In genomic region chr1:177080564-177080963, GRCh38 we compare ENCODE assay signal across 19 cellular contexts.
"Had no signal": no experiment of that assay in that cellular context is flagged by ENCODE, and none has a peak within 500 bp of the region (broad histone marks: within the 10 kb centered on the region; RNA-seq: fewer than 3 reads in every experiment).

No MANE protein-coding gene starts in this region.

- H3K9me3 ChIP-seq: colonic mucosa, tibial artery, upper lobe of left lung, uterus had no signal

- H3K27ac ChIP-seq: colonic mucosa, foreskin keratinocyte, tibial artery, upper lobe of left lung, uterus had no signal

- H3K27me3 ChIP-seq: colonic mucosa, foreskin keratinocyte, tibial artery, upper lobe of left lung, uterus had no signal

- DNase-seq: colonic mucosa; dermis blood vessel endothelial cell; effector CD4-positive, alpha-beta T cell; endodermal cell; erythroblast; foreskin keratinocyte; kidney glomerular epithelial cell; mammary epithelial cell; natural killer cell; right cardiac atrium; stimulated activated CD4-positive, alpha-beta T cell treated with anti-CD3 and anti-CD28 coated beads, Interleukin-4, amount 100 ng/mL, for 1 hour; stimulated activated CD8-positive, alpha-beta memory T cell treated with anti-CD3 and anti-CD28 coated beads, Interleukin-4, amount 100 ng/mL, for 48 hours; stimulated activated naive CD8-positive, alpha-beta T cell treated with anti-CD3 and anti-CD28 coated beads, Interleukin-15, Interleukin-2, amounts not matched to agents 100 U/mL and 50 U/mL, for 24 hours; tibial artery; upper lobe of left lung; uterus had no signal

- ATAC-seq: foreskin keratinocyte; left lobe of liver; right cardiac atrium; stimulated activated effector memory CD8-positive, alpha-beta T cell treated with anti-CD3 and anti-CD28 coated beads, Interleukin-12 subunit alpha, Interleukin-12 subunit beta, amount 100 ng/mL, for 72 hours; stimulated activated naive CD8-positive, alpha-beta T cell treated with anti-CD3 and anti-CD28 coated beads, Interleukin-15, Interleukin-2, amounts not matched to agents 100 U/mL and 50 U/mL, for 24 hours had no signal

- H3K4me1 ChIP-seq: colonic mucosa, tibial artery, upper lobe of left lung, uterus had no signal

- H3K36me3 ChIP-seq: colonic mucosa, tibial artery, upper lobe of left lung, uterus had no signal

- H3K4me3 ChIP-seq: colonic mucosa, smooth muscle cell, tibial artery, upper lobe of left lung, uterus had no signal
